ENCODE assay signal across 8 cellular contexts in genomic region chr13:94549241-94550029, GRCh38. TPM values are rescaled to one million over a fixed set of nuclear protein-coding genes. Genes with fewer than 3 reads are reported as not detected.
DNase-seq lines count a peak whose midpoint lies in the region; ATAC-seq and TF ChIP-seq lines count a peak whose summit lies in the region.

No MANE protein-coding gene starts in this region.

- peak; percentile 88 for ATAC-seq in GM21423 (IDR thresholded peaks at IDR 0.05; ENCODE audit: unreplicated experiment)

- H3K27me3 ChIP-seq in HUES6 (ENCODE audit: control insufficient read depth, insufficient read depth, low read length) (no peaks in the 10 kb centered on the region), OCI-LY1 (ENCODE audit: insufficient read depth, low read length) (no peaks in the 10 kb centered on the region), mononuclear cell (ENCODE audit: insufficient read depth, low read length) (no peaks in the 10 kb centered on the region)

- H3F3A ChIP-seq in OCI-LY1 (ENCODE audit: insufficient read depth, low read length) = no peaks in the 10 kb centered on the region

- H3K9me2 ChIP-seq in OCI-LY1 (ENCODE audit: low read depth, low read length) = no peaks in the 10 kb centered on the region

- H3K4me3 ChIP-seq in HUES6 (ENCODE audit: low read depth, low read length) (peak overlapping the region; percentile 89), OCI-LY1 (ENCODE audit: low read depth, low read length, poor library complexity, severe bottlenecking) (peak overlapping the region; percentile 64), epithelial cell of esophagus (ENCODE audit: low read length) (peak overlapping the region; percentile 82), mononuclear cell (ENCODE audit: low read length) (peak overlapping the region; percentile 73)

- DNase-seq in D341Med (ENCODE audit: low spot score) (peak; percentile 94), activated T-cell treated with anti-CD3 and anti-CD28 coated beads for 24 hours (ENCODE audit: low read depth) (peak; percentile 89), epithelial cell of esophagus (ENCODE audit: low read depth) (peak; percentile 93)
- peak; percentile 86 to 87 for DNase-seq in stimulated activated CD8-positive, alpha-beta memory T cell treated with anti-CD3 and anti-CD28 coated beads, Interleukin-2, amount 100 ng/mL, for 48 hours (ENCODE audit: low read depth in 2 of 2)

- H3K4me1 ChIP-seq in HUES6 (ENCODE audit: control insufficient read depth, insufficient read depth, low read length) (peaks cover 18% of the 10 kb centered on the region), OCI-LY1 (ENCODE audit: insufficient read depth, low read length, severe bottlenecking) (peaks cover 34% of the 10 kb centered on the region), mononuclear cell (ENCODE audit: insufficient read depth, low read length) (peaks cover 11% of the 10 kb centered on the region)

- H3K79me2 ChIP-seq in OCI-LY1 (ENCODE audit: insufficient read depth, low read length) = no peaks in the 10 kb centered on the region

- no peak for TF ChIP-seq CTCF in OCI-LY1 (IDR thresholded peaks at IDR 0.05; ENCODE audit: low read length)
- TF ChIP-seq CTCF in epithelial cell of esophagus (IDR thresholded peaks at IDR 0.05; ENCODE audit: insufficient read depth, low read depth, low read length, missing control alignments) = no peak

- H4K20me1 ChIP-seq in OCI-LY1 (ENCODE audit: insufficient read depth, low read length) = no peaks in the 10 kb centered on the region

- H3K9me3 ChIP-seq in HUES6 (ENCODE audit: control insufficient read depth, insufficient read depth, low read depth, low read length) (peaks cover 5% of the 10 kb centered on the region; the same call in 1 of the 2 replicates), OCI-LY1 (ENCODE audit: low read length) (no peaks in the 10 kb centered on the region), mononuclear cell (ENCODE audit: low read depth, low read length) (no peaks in the 10 kb centered on the region)

- H3K36me3 ChIP-seq in HUES6 (ENCODE audit: control insufficient read depth, insufficient read depth, low read length) (no peaks in the 10 kb centered on the region), OCI-LY1 (ENCODE audit: insufficient read depth, low read length) (no peaks in the 10 kb centered on the region)

- H3K4me2 ChIP-seq in OCI-LY1 (ENCODE audit: low read length) = peak overlapping the region; percentile 77

- H3K27ac ChIP-seq in HUES6 (ENCODE audit: low read depth, low read length) (peak overlapping the region; percentile 39; the same call in 1 of the 2 replicates), OCI-LY1 (ENCODE audit: low read depth, low read length, poor library complexity, severe bottlenecking) (peak overlapping the region; percentile 87)

- H3K9ac ChIP-seq in HUES6 (ENCODE audit: low read length) (peak overlapping the region; percentile 85), OCI-LY1 (ENCODE audit: low read length) (peak overlapping the region; percentile 71)

- peak overlapping the region; percentile 31; the same call in 1 of the 2 replicates for H2AFZ ChIP-seq in OCI-LY1 (ENCODE audit: low read length)

RNA-seq across cellular contexts. Expression of gene TGDS, which starts 46.5 kb away (rescaled TPM):
- total RNA-seq in mononuclear cell = 5.5 TPM

RNA-seq across cellular contexts. Expression of gene GPR180, which starts 52.2 kb away (rescaled TPM):
- 1.8 TPM for total RNA-seq in mononuclear cell

Comparison
In these comparisons a context has a peak if more than half of its experiments do, and no peak if none do; other contexts are left out.
1. Peak in every context shown above with its lines: DNase-seq, ATAC-seq, H3K4me3 ChIP-seq and H3K27ac ChIP-seq.